Comparison of ENCODE assay signal across 8 cellular contexts in genomic region chr18:32048507-32049091, GRCh38. TPM values are rescaled to one million over a fixed set of nuclear protein-coding genes. Genes with fewer than 3 reads are reported as not detected.
DNase-seq lines count a peak whose midpoint lies in the region; ATAC-seq, FAIRE-seq and TF ChIP-seq lines count a peak whose summit lies in the region.

No MANE protein-coding gene starts in this region.

- peak overlapping the region; percentile 51 for H3K27ac Mint-ChIP-seq in central memory CD8-positive, alpha-beta T cell (ENCODE audit: low read depth)
- peak overlapping the region; percentile 84 to 89 for H3K27ac Mint-ChIP-seq in natural killer cell treated with Interleukin-12 subunit alpha and Interleukin-12 subunit beta and Interleukin-15 and Interleukin-18, amount 100 ng/mL, for 72 hours
- no peak overlapping the region for H3K27ac Mint-ChIP-seq in GM23338

- H3K4me2 ChIP-seq in DOHH2 (ENCODE audit: low read length) (peak overlapping the region; percentile 38), GM23338 (no peak overlapping the region)

- no peaks in the 10 kb centered on the region for H3K27me3 Mint-ChIP-seq in central memory CD8-positive, alpha-beta T cell
- no peaks in the 10 kb centered on the region for H3K27me3 Mint-ChIP-seq in natural killer cell treated with Interleukin-12 subunit alpha and Interleukin-12 subunit beta and Interleukin-15 and Interleukin-18, amount 100 ng/mL, for 72 hours
- no peaks in the 10 kb centered on the region for H3K27me3 Mint-ChIP-seq in GM23338 (ENCODE audit: insufficient read depth, low read depth, poor library complexity)

- no peak for FAIRE-seq in H54 (lab: Jason Lieb, UNC)

- H3K27me3 ChIP-seq in DOHH2 (ENCODE audit: control insufficient read depth, low read length) (no peaks in the 10 kb centered on the region), GM23338 (ENCODE audit: insufficient read depth) (no peaks in the 10 kb centered on the region)

- H2AFZ ChIP-seq in GM23338, result no peak overlapping the region

- H3K27ac ChIP-seq in DOHH2 (ENCODE audit: low read depth, low read length), result no peak overlapping the region
- H3K27ac ChIP-seq in GM23338 (ENCODE audit: low read depth), result no peak overlapping the region

- TF ChIP-seq CTCF in DOHH2 (IDR thresholded peaks at IDR 0.05; ENCODE audit: low read depth, low read length, poor library complexity, severe bottlenecking) (no peak), GM23338 (conservative IDR thresholded peaks at IDR 0.05; ENCODE audit: low read depth in 2 of 2) (no peak)

- H3K4me3 ChIP-seq in DOHH2 (ENCODE audit: low read length), result no peak overlapping the region
- H3K4me3 ChIP-seq in GM23338, result no peak overlapping the region

- ATAC-seq in GM21360 (IDR thresholded peaks at IDR 0.05; ENCODE audit: unreplicated experiment) (peak; percentile 69), GM23338 (no peak)
- ATAC-seq in central memory CD8-positive, alpha-beta T cell (replicated peaks; ENCODE audit: extremely low read depth, poor library complexity, severe bottlenecking), result no peak
- ATAC-seq in natural killer cell treated with Interleukin-12 subunit alpha and Interleukin-12 subunit beta and Interleukin-15 and Interleukin-18, amount 100 ng/mL, for 72 hours, result peak; percentile 70 to 71

- TF ChIP-seq POLR2A in H54 (IDR thresholded peaks at IDR 0.05; ENCODE audit: low read depth, low read length), result no peak

- no peaks in the 10 kb centered on the region for H3K9me3 ChIP-seq in DOHH2 (ENCODE audit: control insufficient read depth, insufficient read depth, low read length)

- no peaks in the 10 kb centered on the region for H3K9me3 Mint-ChIP-seq in central memory CD8-positive, alpha-beta T cell
- H3K9me3 Mint-ChIP-seq in natural killer cell treated with Interleukin-12 subunit alpha and Interleukin-12 subunit beta and Interleukin-15 and Interleukin-18, amount 100 ng/mL, for 72 hours, result no peaks in the 10 kb centered on the region
- H3K9me3 Mint-ChIP-seq in GM23338, result no peaks in the 10 kb centered on the region; the same call in 2 of the 3 replicates

- H3K79me2 ChIP-seq in DOHH2 (ENCODE audit: control insufficient read depth, low read length), result no peaks in the 10 kb centered on the region
- H3K79me2 ChIP-seq in GM23338 (replicated peaks; ENCODE audit: insufficient read depth), result no peaks in the 10 kb centered on the region

- H3F3A ChIP-seq in DOHH2 (ENCODE audit: control insufficient read depth, insufficient read depth) (no peaks in the 10 kb centered on the region), GM23338 (replicated peaks; ENCODE audit: low read depth) (no peaks in the 10 kb centered on the region)

- H3K4me3 Mint-ChIP-seq in central memory CD8-positive, alpha-beta T cell, result peak overlapping the region; percentile 53
- H3K4me3 Mint-ChIP-seq in natural killer cell treated with Interleukin-12 subunit alpha and Interleukin-12 subunit beta and Interleukin-15 and Interleukin-18, amount 100 ng/mL, for 72 hours, result peak overlapping the region; percentile 69
- H3K4me3 Mint-ChIP-seq in GM23338, result no peak overlapping the region

- peaks cover 36% of the 10 kb centered on the region for H3K4me1 Mint-ChIP-seq in central memory CD8-positive, alpha-beta T cell
- peaks cover 25 to 33% of the 10 kb centered on the region in 2 donors for H3K4me1 Mint-ChIP-seq in natural killer cell treated with Interleukin-12 subunit alpha and Interleukin-12 subunit beta and Interleukin-15 and Interleukin-18, amount 100 ng/mL, for 72 hours (ENCODE audit: low read depth in 2 of 2)
- peaks cover 6% of the 10 kb centered on the region; the same call in 2 of the 3 replicates for H3K4me1 Mint-ChIP-seq in GM23338

- no peaks in the 10 kb centered on the region for H3K36me3 ChIP-seq in DOHH2 (ENCODE audit: control insufficient read depth, low read length)
- H3K36me3 ChIP-seq in GM23338 (ENCODE audit: insufficient read depth), result peaks cover 11% of the 10 kb centered on the region; the same call in 1 of the 2 replicates

- H3K9me2 ChIP-seq in DOHH2 (replicated peaks; ENCODE audit: control insufficient read depth, low read length) (no peaks in the 10 kb centered on the region), GM23338 (ENCODE audit: insufficient read depth) (no peaks in the 10 kb centered on the region)

- no peaks in the 10 kb centered on the region for H4K20me1 ChIP-seq in DOHH2 (ENCODE audit: control insufficient read depth, insufficient read depth, low read depth, low read length)
- no peaks in the 10 kb centered on the region; the same call in 1 of the 2 replicates for H4K20me1 ChIP-seq in GM23338 (replicated peaks; ENCODE audit: insufficient read depth)

- DNase-seq in Kasumi-1 (lab: John Stamatoyannopoulos, UW), result peak; percentile 76 to 80
- no peak for DNase-seq in central memory CD8-positive, alpha-beta T cell (ENCODE audit: low spot score in 2 of 2)
- DNase-seq in natural killer cell treated with Interleukin-12 subunit alpha and Interleukin-12 subunit beta and Interleukin-15 and Interleukin-18, amount 100 ng/mL, for 72 hours (ENCODE audit: low spot score), result no peak
- no peak for DNase-seq in GM23338 (ENCODE audit: low spot score)
- DNase-seq in H54 (ENCODE audit: insufficient read length, low spot score), result no peak
- no peak for DNase-seq in GM19240 (ENCODE audit: insufficient read length, low spot score)

- peaks cover 72% of the 10 kb centered on the region for H3K36me3 Mint-ChIP-seq in central memory CD8-positive, alpha-beta T cell (ENCODE audit: insufficient read depth)
- no peaks in the 10 kb centered on the region for H3K36me3 Mint-ChIP-seq in natural killer cell treated with Interleukin-12 subunit alpha and Interleukin-12 subunit beta and Interleukin-15 and Interleukin-18, amount 100 ng/mL, for 72 hours
- peaks cover 25% of the 10 kb centered on the region for H3K36me3 Mint-ChIP-seq in GM23338 (ENCODE audit: low read depth)

- H3K4me1 ChIP-seq in DOHH2 (ENCODE audit: control insufficient read depth, low read length) (peaks cover 22% of the 10 kb centered on the region), GM23338 (ENCODE audit: insufficient read depth) (no peaks in the 10 kb centered on the region)

TF ChIP-seq in GM23338, 12 proteins besides CTCF, POLR2A, EP300 and RAD21:
- TF ChIP-seq ZNF331 (CRISPR knock-in tag; IDR thresholded peaks at IDR 0.05; ENCODE audit: low read depth) (no peak), JUNB (IDR thresholded peaks at IDR 0.05; ENCODE audit: unreplicated experiment) (no peak), REST (IDR thresholded peaks at IDR 0.05; ENCODE audit: unreplicated experiment) (no peak), EZH2phosphoT487 (IDR thresholded peaks at IDR 0.05; ENCODE audit: unreplicated experiment) (no peak), CREB1 (CRISPR knock-in tag; IDR thresholded peaks at IDR 0.05; ENCODE audit: low read depth) (no peak), EZH2 (IDR thresholded peaks at IDR 0.05; ENCODE audit: low read depth, unreplicated experiment) (no peak), NANOG (IDR thresholded peaks at IDR 0.05; ENCODE audit: borderline replicate concordance) (no peak), POLR2AphosphoS5 (IDR thresholded peaks at IDR 0.05; ENCODE audit: low read depth) (no peak), ZNF114 (CRISPR knock-in tag; IDR thresholded peaks at IDR 0.05) (no peak)

RNA-seq across cellular contexts. Expression of gene RNF125, which starts 30.0 kb away (rescaled TPM):
- 10 to 100 TPM; 12.0 to 21.3 TPM for total RNA-seq in natural killer cell treated with Interleukin-12 subunit alpha and Interleukin-12 subunit beta and Interleukin-15 and Interleukin-18, amount 100 ng/mL, for 72 hours
- total RNA-seq in GM23338 (2014; rRNA removed; shearing (Covaris generic)), result 29.2 and 34.8 TPM in 2 replicates
- 10.9 and 11.4 TPM in 2 replicates for polyA plus RNA-seq in GM23338 (2016; fragmentation: Nextera tagmentation; extraction: Ambion mirVana)

RNA-seq across cellular contexts. Expression of gene RNF138, which starts 43.1 kb away (rescaled TPM):
- 10 to 100 TPM; 59.2 to 62.5 TPM for total RNA-seq in natural killer cell treated with Interleukin-12 subunit alpha and Interleukin-12 subunit beta and Interleukin-15 and Interleukin-18, amount 100 ng/mL, for 72 hours
- total RNA-seq in GM23338 (2014; rRNA removed; shearing (Covaris generic)), result 89.6 and 134 TPM in 2 replicates
- polyA plus RNA-seq in GM23338 (2016; fragmentation: Nextera tagmentation; extraction: Ambion mirVana), result 48.9 and 58.0 TPM in 2 replicates

Comparison
In these comparisons a context has a peak if more than half of its experiments do, and no peak if none do; other contexts are left out.
1. ATAC-seq: peak in GM21360 (single experiment) and natural killer cell treated with Interleukin-12 subunit alpha and Interleukin-12 subunit beta and Interleukin-15 and Interleukin-18, amount 100 ng/mL, for 72 hours (2 of 2); none in central memory CD8-positive, alpha-beta T cell (single experiment) and GM23338 (single experiment).
2. DNase-seq: peak in Kasumi-1 (2 of 2); none in central memory CD8-positive, alpha-beta T cell (0 of 2), natural killer cell treated with Interleukin-12 subunit alpha and Interleukin-12 subunit beta and Interleukin-15 and Interleukin-18, amount 100 ng/mL, for 72 hours (single experiment), GM23338 (single experiment), H54 (single experiment) and GM19240 (single experiment).